Comparison of ENCODE assay signal across 1 cellular context in the genomic region with DNA sequence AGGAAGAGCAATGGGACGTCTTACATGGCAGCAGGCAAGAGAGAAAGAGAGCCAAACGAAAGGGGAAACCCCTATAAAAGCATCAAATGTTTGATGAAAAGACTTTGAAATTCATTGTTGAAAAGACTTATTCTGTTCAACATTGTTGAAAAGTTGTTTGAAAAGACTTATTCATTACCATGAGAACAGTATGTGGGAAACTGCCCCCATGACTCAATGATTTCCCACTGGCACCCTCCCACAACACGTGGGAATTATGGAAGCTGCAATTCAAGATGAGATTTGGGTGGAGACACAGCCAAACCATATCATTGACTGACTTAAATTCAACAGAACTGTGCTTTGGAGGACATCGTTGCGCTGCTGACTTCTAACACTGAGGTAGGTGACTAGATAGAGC.
TF ChIP-seq lines count a peak whose summit lies in the region.

No MANE protein-coding gene starts in this region.

TF ChIP-seq in H1, 55 proteins besides CTCF, POLR2A, EP300 and RAD21:
- TF ChIP-seq NRF1 (IDR thresholded peaks at IDR 0.05; ENCODE audit: low read depth, low read length) (no peak), KDM1A (IDR thresholded peaks at IDR 0.05; ENCODE audit: borderline replicate concordance, low read length) (no peak), ATF3 (IDR thresholded peaks at IDR 0.05; ENCODE audit: insufficient read depth, low read depth, low read length) (no peak), ASH2L (IDR thresholded peaks at IDR 0.05; ENCODE audit: low read length) (no peak), SAP30 (IDR thresholded peaks at IDR 0.05; ENCODE audit: insufficient read depth, insufficient replicate concordance, low read length) (no peak), JUND (IDR thresholded peaks at IDR 0.05; ENCODE audit: low read length) (no peak), TAF1 (IDR thresholded peaks at IDR 0.05; ENCODE audit: low read depth, low read length) (no peak), MAFK (IDR thresholded peaks at IDR 0.05; ENCODE audit: low read depth, low read length) (no peak), CHD2 (IDR thresholded peaks at IDR 0.05; ENCODE audit: low read length) (no peak), E2F6 (IDR thresholded peaks at IDR 0.05) (no peak), SP2 (IDR thresholded peaks at IDR 0.05; ENCODE audit: low read length) (no peak), BCL11A (IDR thresholded peaks at IDR 0.05; ENCODE audit: low read depth in 2 of 2, low read length in 2 of 2) (no peak)
- TF ChIP-seq, protein P1, sequence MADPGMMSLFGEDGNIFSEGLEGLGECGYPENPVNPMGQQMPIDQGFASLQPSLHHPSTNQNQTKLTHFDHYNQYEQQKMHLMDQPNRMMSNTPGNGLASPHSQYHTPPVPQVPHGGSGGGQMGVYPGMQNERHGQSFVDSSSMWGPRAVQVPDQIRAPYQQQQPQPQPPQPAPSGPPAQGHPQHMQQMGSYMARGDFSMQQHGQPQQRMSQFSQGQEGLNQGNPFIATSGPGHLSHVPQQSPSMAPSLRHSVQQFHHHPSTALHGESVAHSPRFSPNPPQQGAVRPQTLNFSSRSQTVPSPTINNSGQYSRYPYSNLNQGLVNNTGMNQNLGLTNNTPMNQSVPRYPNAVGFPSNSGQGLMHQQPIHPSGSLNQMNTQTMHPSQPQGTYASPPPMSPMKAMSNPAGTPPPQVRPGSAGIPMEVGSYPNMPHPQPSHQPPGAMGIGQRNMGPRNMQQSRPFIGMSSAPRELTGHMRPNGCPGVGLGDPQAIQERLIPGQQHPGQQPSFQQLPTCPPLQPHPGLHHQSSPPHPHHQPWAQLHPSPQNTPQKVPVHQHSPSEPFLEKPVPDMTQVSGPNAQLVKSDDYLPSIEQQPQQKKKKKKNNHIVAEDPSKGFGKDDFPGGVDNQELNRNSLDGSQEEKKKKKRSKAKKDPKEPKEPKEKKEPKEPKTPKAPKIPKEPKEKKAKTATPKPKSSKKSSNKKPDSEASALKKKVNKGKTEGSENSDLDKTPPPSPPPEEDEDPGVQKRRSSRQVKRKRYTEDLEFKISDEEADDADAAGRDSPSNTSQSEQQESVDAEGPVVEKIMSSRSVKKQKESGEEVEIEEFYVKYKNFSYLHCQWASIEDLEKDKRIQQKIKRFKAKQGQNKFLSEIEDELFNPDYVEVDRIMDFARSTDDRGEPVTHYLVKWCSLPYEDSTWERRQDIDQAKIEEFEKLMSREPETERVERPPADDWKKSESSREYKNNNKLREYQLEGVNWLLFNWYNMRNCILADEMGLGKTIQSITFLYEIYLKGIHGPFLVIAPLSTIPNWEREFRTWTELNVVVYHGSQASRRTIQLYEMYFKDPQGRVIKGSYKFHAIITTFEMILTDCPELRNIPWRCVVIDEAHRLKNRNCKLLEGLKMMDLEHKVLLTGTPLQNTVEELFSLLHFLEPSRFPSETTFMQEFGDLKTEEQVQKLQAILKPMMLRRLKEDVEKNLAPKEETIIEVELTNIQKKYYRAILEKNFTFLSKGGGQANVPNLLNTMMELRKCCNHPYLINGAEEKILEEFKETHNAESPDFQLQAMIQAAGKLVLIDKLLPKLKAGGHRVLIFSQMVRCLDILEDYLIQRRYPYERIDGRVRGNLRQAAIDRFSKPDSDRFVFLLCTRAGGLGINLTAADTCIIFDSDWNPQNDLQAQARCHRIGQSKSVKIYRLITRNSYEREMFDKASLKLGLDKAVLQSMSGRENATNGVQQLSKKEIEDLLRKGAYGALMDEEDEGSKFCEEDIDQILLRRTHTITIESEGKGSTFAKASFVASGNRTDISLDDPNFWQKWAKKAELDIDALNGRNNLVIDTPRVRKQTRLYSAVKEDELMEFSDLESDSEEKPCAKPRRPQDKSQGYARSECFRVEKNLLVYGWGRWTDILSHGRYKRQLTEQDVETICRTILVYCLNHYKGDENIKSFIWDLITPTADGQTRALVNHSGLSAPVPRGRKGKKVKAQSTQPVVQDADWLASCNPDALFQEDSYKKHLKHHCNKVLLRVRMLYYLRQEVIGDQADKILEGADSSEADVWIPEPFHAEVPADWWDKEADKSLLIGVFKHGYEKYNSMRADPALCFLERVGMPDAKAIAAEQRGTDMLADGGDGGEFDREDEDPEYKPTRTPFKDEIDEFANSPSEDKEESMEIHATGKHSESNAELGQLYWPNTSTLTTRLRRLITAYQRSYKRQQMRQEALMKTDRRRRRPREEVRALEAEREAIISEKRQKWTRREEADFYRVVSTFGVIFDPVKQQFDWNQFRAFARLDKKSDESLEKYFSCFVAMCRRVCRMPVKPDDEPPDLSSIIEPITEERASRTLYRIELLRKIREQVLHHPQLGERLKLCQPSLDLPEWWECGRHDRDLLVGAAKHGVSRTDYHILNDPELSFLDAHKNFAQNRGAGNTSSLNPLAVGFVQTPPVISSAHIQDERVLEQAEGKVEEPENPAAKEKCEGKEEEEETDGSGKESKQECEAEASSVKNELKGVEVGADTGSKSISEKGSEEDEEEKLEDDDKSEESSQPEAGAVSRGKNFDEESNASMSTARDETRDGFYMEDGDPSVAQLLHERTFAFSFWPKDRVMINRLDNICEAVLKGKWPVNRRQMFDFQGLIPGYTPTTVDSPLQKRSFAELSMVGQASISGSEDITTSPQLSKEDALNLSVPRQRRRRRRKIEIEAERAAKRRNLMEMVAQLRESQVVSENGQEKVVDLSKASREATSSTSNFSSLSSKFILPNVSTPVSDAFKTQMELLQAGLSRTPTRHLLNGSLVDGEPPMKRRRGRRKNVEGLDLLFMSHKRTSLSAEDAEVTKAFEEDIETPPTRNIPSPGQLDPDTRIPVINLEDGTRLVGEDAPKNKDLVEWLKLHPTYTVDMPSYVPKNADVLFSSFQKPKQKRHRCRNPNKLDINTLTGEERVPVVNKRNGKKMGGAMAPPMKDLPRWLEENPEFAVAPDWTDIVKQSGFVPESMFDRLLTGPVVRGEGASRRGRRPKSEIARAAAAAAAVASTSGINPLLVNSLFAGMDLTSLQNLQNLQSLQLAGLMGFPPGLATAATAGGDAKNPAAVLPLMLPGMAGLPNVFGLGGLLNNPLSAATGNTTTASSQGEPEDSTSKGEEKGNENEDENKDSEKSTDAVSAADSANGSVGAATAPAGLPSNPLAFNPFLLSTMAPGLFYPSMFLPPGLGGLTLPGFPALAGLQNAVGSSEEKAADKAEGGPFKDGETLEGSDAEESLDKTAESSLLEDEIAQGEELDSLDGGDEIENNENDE (IDR thresholded peaks at IDR 0.05; ENCODE audit: insufficient replicate concordance, low read length), result no peak
